ENCODE assay signal across 14 cellular contexts in the genomic region with DNA sequence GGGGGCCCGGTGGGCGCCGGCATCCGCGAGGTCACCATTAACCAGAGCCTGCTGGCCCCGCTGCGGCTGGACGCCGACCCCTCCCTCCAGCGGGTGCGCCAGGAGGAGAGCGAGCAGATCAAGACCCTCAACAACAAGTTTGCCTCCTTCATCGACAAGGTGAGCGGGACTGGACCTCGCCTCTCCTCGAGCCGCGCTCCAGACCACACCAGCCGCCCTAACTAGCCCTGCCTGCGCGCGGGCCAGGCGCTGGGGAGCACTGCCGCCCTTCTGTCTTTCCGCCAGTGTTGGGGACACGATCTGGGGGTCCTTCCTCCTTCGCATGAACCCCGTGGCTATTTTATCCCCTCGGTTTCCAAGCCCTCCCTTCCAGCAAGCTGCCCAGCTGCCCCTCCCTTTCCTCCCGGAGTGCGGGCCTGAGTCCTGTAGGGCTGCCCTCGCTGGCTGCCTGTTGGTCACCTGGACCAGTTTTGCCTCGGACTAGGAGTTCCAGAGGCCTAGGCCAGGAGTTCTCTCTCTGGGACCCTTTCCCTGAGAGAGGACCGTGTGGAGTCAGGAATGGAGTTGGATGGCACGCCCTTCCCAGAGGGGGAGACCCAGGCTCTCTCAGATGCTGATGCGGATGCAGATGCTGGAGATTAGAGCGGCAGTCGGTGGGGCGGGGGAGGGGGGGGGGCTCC. TPM values are rescaled to one million over a fixed set of nuclear protein-coding genes. Genes with fewer than 3 reads are reported as not detected.
DNase-seq lines count a peak whose midpoint lies in the region; TF ChIP-seq lines count a peak whose summit lies in the region.
"Had no signal": no experiment of that assay in that cellular context is flagged by ENCODE, and none has a peak within 500 bp of the region (broad histone marks: within the 10 kb centered on the region; RNA-seq: fewer than 3 reads in every experiment).

No MANE protein-coding gene starts in this region.

- TF ChIP-seq CTCF in BJ (IDR thresholded peaks at IDR 0.05; ENCODE audit: insufficient read depth, low read depth, low read length), result no peak
- no peak for TF ChIP-seq CTCF in esophagus squamous epithelium (IDR thresholded peaks at IDR 0.05)
- TF ChIP-seq CTCF in neural progenitor cell (IDR thresholded peaks at IDR 0.05), result no peak
- no peak for TF ChIP-seq CTCF in colonic mucosa (IDR thresholded peaks at IDR 0.05)
- TF ChIP-seq CTCF in BE2C (IDR thresholded peaks at IDR 0.05; ENCODE audit: low read depth, low read length), result no peak

- POLR2A ChIA-PET in BJ (lab: Charles Lee), result no interaction called here

- H3K9me3 ChIP-seq in NT2/D1 (ENCODE audit: insufficient read depth, low read length) (no peaks in the 10 kb centered on the region), esophagus squamous epithelium (no peaks in the 10 kb centered on the region), neural progenitor cell (ENCODE audit: low read depth) (no peaks in the 10 kb centered on the region), colonic mucosa (no peaks in the 10 kb centered on the region), BE2C (no peaks in the 10 kb centered on the region)
- H3K9me3 ChIP-seq: BLaER1 treated with 17β-estradiol and CSF1 and Interleukin-3, amounts not matched to agents 10 nM and 100 nM; HAP-1 had no signal

- no peak for DNase-seq in BJ (ENCODE audit: low read depth)
- no peak for DNase-seq in NT2/D1 (ENCODE audit: low read depth, low spot score)
- DNase-seq in esophagus squamous epithelium (lab: John Stamatoyannopoulos, UW), result no peak
- DNase-seq in neural progenitor cell (ENCODE audit: low spot score), result peak; percentile 35
- DNase-seq in colonic mucosa, result no peak
- DNase-seq in NCI-H2227 (lab: John Stamatoyannopoulos, UW; ENCODE audit: unreplicated experiment), result no peak
- no peak for DNase-seq in central memory CD4-positive, alpha-beta T cell
- no peak for DNase-seq in BE2C
- DNase-seq: activated CD4-positive, CD25-positive, alpha-beta regulatory T cell treated with anti-CD3 and anti-CD28 coated beads, Interleukin-2, amount 50 U/mL, for 72 hours; Kasumi-1; naive thymus-derived CD8-positive, alpha-beta T cell; Right ventricle myocardium superior had no signal

- no peaks in the 10 kb centered on the region for H3K79me2 ChIP-seq in neural progenitor cell (ENCODE audit: low read depth)

- no peaks in the 10 kb centered on the region for H3K36me3 ChIP-seq in BJ (ENCODE audit: control insufficient read depth, insufficient read depth, low read length)
- H3K36me3 ChIP-seq in NT2/D1 (ENCODE audit: insufficient read depth, insufficient read length, low read length), result peaks cover 30% of the 10 kb centered on the region
- no peaks in the 10 kb centered on the region for H3K36me3 ChIP-seq in esophagus squamous epithelium
- no peaks in the 10 kb centered on the region for H3K36me3 ChIP-seq in neural progenitor cell
- no peaks in the 10 kb centered on the region for H3K36me3 ChIP-seq in colonic mucosa
- H3K36me3 ChIP-seq in BE2C, result no peaks in the 10 kb centered on the region
- H3K36me3 ChIP-seq: BLaER1 treated with 17β-estradiol and CSF1 and Interleukin-3, amounts not matched to agents 10 nM and 100 nM; HAP-1 had no signal

- H3K27me3 Mint-ChIP-seq in neural progenitor cell (ENCODE audit: insufficient read depth, low read depth), result peaks cover 26% of the 10 kb centered on the region

- no peaks in the 10 kb centered on the region for H4K20me1 ChIP-seq in neural progenitor cell (ENCODE audit: low read depth)
- H4K20me1 ChIP-seq: BLaER1 treated with 17β-estradiol and CSF1 and Interleukin-3, amounts not matched to agents 10 nM and 100 nM had no signal

- H3K4me3 Mint-ChIP-seq in neural progenitor cell, result peak overlapping the region; percentile 74
- H3K4me3 Mint-ChIP-seq: naive thymus-derived CD8-positive, alpha-beta T cell had no signal

- peaks cover 6% of the 10 kb centered on the region for H3F3A ChIP-seq in neural progenitor cell (ENCODE audit: low read depth)

- H2AFZ ChIP-seq in neural progenitor cell (replicated peaks), result peak overlapping the region; percentile 90

- no peaks in the 10 kb centered on the region for H3K9me3 Mint-ChIP-seq in neural progenitor cell
- H3K9me3 Mint-ChIP-seq: naive thymus-derived CD8-positive, alpha-beta T cell had no signal

- H3K36me3 Mint-ChIP-seq in neural progenitor cell, result no peaks in the 10 kb centered on the region
- H3K36me3 Mint-ChIP-seq: naive thymus-derived CD8-positive, alpha-beta T cell had no signal

- H3K27ac ChIP-seq in esophagus squamous epithelium (peak overlapping the region in 3 of 4 donors; percentile 17 to 65 (median 62)), neural progenitor cell (no peak overlapping the region), colonic mucosa (no peak overlapping the region)

- intact Hi-C loops in esophagus squamous epithelium (cut with DNase I) (no loop called here), colonic mucosa (cut with DNase I) (no loop called here)

- peaks cover 42% of the 10 kb centered on the region for H3K4me1 ChIP-seq in NT2/D1 (ENCODE audit: insufficient read depth, insufficient read length)
- H3K4me1 ChIP-seq in esophagus squamous epithelium, result peaks cover 28 to 78% (median 30%) of the 10 kb centered on the region in 3 donors
- H3K4me1 ChIP-seq in neural progenitor cell, result peaks cover 12% of the 10 kb centered on the region
- peaks cover 10% of the 10 kb centered on the region for H3K4me1 ChIP-seq in colonic mucosa
- H3K4me1 ChIP-seq in BE2C, result no peaks in the 10 kb centered on the region; the same call in 1 of the 2 replicates
- H3K4me1 ChIP-seq: HAP-1 had no signal

- H3K9ac ChIP-seq in NT2/D1 (ENCODE audit: insufficient read length, low read depth) (peak overlapping the region; percentile 86), neural progenitor cell (no peak overlapping the region), colonic mucosa (ENCODE audit: low read depth in 2 of 2, low read length in 2 of 2) (no peak overlapping the region)
- H3K9ac ChIP-seq: BLaER1 treated with 17β-estradiol and CSF1 and Interleukin-3, amounts not matched to agents 10 nM and 100 nM had no signal

- CTCF ChIA-PET in BJ (lab: Yijun Ruan, JAX), result interaction anchor here (0.6 to 2.1 kb wide), 5 partner anchors 10 to 95 kb away, joined by 3 to 6 read pairs (median 3); no protein-coding TSS in a partner anchor

- H3K27me3 ChIP-seq in BJ (ENCODE audit: control insufficient read depth, insufficient read depth, low read length) (no peaks in the 10 kb centered on the region), NT2/D1 (ENCODE audit: insufficient read depth, insufficient read length) (peaks cover 14% of the 10 kb centered on the region), esophagus squamous epithelium (peaks cover 0 to 53% (median 0%) of the 10 kb centered on the region in 4 donors), neural progenitor cell (peaks cover 56% of the 10 kb centered on the region), colonic mucosa (peaks cover 6% of the 10 kb centered on the region), BE2C (no peaks in the 10 kb centered on the region)

- TF ChIP-seq POLR2A in esophagus squamous epithelium (IDR thresholded peaks at IDR 0.05), result no peak

- H3K27ac Mint-ChIP-seq in neural progenitor cell, result no peak overlapping the region

- WGBS in esophagus squamous epithelium, 2 donors, result 26 to 44% methylated on average over 15 to 18 of the region's 39 CpGs

- peak overlapping the region; percentile 95 for H3K4me2 ChIP-seq in neural progenitor cell

- peak overlapping the region; percentile 42 for H3K4me3 ChIP-seq in BJ (ENCODE audit: low read depth, low read length)
- H3K4me3 ChIP-seq in NT2/D1 (ENCODE audit: insufficient read length, low read depth), result peak overlapping the region; percentile 59
- H3K4me3 ChIP-seq in esophagus squamous epithelium, result peak overlapping the region; percentile 7 to 56 (median 34)
- H3K4me3 ChIP-seq in neural progenitor cell, result peak overlapping the region; percentile 54
- no peak overlapping the region for H3K4me3 ChIP-seq in colonic mucosa
- no peak overlapping the region for H3K4me3 ChIP-seq in BE2C (ENCODE audit: low read depth, low read length)
- H3K4me3 ChIP-seq: BLaER1 treated with 17β-estradiol and CSF1 and Interleukin-3, amounts not matched to agents 10 nM and 100 nM; HAP-1 had no signal

- H3K4me1 Mint-ChIP-seq in neural progenitor cell, result peaks cover 40% of the 10 kb centered on the region

RNA-seq across cellular contexts. Expression of gene KRT7, which starts 0.6 kb away (rescaled TPM):
- 238 and 659 TPM in 2 replicates for polyA plus RNA-seq in BJ (2011; rRNA removed)
- polyA minus RNA-seq in BJ (2011; rRNA and poly(A)+ RNA removed), result 253 and 288 TPM in 2 replicates
- 100 to 1,000 TPM in 1 of 4 donors, 10 to 100 TPM in 3; 18.7 to 118 (median 64.4) TPM for total RNA-seq in esophagus squamous epithelium
- 3.2 TPM in 1 of 2 replicates, not detected in the other for total RNA-seq in neural progenitor cell (ENCODE audit: low replicate concordance)
- total RNA-seq in colonic mucosa, result 1 to 10 TPM; 2.1 to 4.0 TPM
- 1.7 TPM for polyA plus RNA-seq in BE2C (2012; ENCODE audit: insufficient read depth, insufficient read length, low read depth)
- total RNA-seq: naive thymus-derived CD8-positive, alpha-beta T cell had no signal
- polyA plus RNA-seq: naive thymus-derived CD8-positive, alpha-beta T cell had no signal

RNA-seq across cellular contexts. Expression of gene KRT86, which starts 40.8 kb away (rescaled TPM):
- 1.5 and 2.5 TPM in 2 replicates for polyA plus RNA-seq in BJ (2011; rRNA removed)
- 0.41 and 1.1 TPM in 2 replicates for polyA minus RNA-seq in BJ (2011; rRNA and poly(A)+ RNA removed)
- not detected for total RNA-seq in esophagus squamous epithelium
- total RNA-seq in neural progenitor cell (ENCODE audit: low replicate concordance), result not detected in 2 replicates
- under 1 TPM in 1 of 2 donors, not detected in 1; 0.16 TPM for total RNA-seq in colonic mucosa
- polyA plus RNA-seq in BE2C (2012; ENCODE audit: insufficient read depth, insufficient read length, low read depth), result 0.57 TPM
- total RNA-seq: naive thymus-derived CD8-positive, alpha-beta T cell; Right ventricle myocardium superior had no signal
- polyA plus RNA-seq: naive thymus-derived CD8-positive, alpha-beta T cell had no signal

RNA-seq across cellular contexts. Expression of gene KRT80, which starts 41.8 kb away (rescaled TPM):
- polyA plus RNA-seq in BJ (2011; rRNA removed), result 4.2 and 5.9 TPM in 2 replicates
- 3.1 and 4.0 TPM in 2 replicates for polyA minus RNA-seq in BJ (2011; rRNA and poly(A)+ RNA removed)
- total RNA-seq in esophagus squamous epithelium (10 to 100 TPM; 11.4 to 39.6 (median 16.5) TPM), neural progenitor cell (ENCODE audit: low replicate concordance) (0.12 TPM in 1 of 2 replicates, not detected in the other), colonic mucosa (1 to 10 TPM in 1 of 2 donors, under 1 TPM in 1; 0.66 to 4.9 TPM)
- 0.52 TPM for polyA plus RNA-seq in BE2C (2012; ENCODE audit: insufficient read depth, insufficient read length, low read depth)
- total RNA-seq: naive thymus-derived CD8-positive, alpha-beta T cell; Right ventricle myocardium superior had no signal
- polyA plus RNA-seq: naive thymus-derived CD8-positive, alpha-beta T cell had no signal

RNA-seq across cellular contexts. Expression of gene KRT81, which starts 57.7 kb away (rescaled TPM):
- polyA plus RNA-seq in BJ (2011; rRNA removed), result 15.7 and 24.7 TPM in 2 replicates
- 6.8 TPM in 2 replicates for polyA minus RNA-seq in BJ (2011; rRNA and poly(A)+ RNA removed)
- total RNA-seq in esophagus squamous epithelium (not detected), neural progenitor cell (ENCODE audit: low replicate concordance) (0.09 TPM in 1 of 2 replicates, not detected in the other), colonic mucosa (under 1 TPM in 1 of 2 donors, not detected in 1; 0.77 TPM)
- 0.90 TPM for polyA plus RNA-seq in BE2C (2012; ENCODE audit: insufficient read depth, insufficient read length, low read depth)
- total RNA-seq: naive thymus-derived CD8-positive, alpha-beta T cell; Right ventricle myocardium superior had no signal
- polyA plus RNA-seq: naive thymus-derived CD8-positive, alpha-beta T cell had no signal

Comparison
In these comparisons a context has a peak if more than half of its experiments do, and no peak if none do; other contexts are left out.
1. H3K4me3 ChIP-seq: peak in BJ (single experiment), NT2/D1 (single experiment), esophagus squamous epithelium (4 of 4) and neural progenitor cell (single experiment); none in colonic mucosa (single experiment) and BE2C (single experiment).
2. H3K27ac ChIP-seq: peak in esophagus squamous epithelium (3 of 4); none in neural progenitor cell (single experiment) and colonic mucosa (single experiment).